ENCODE assay signal across 6 cellular contexts in genomic region chr5:38438757-38439156, GRCh38.
"Had no signal": no experiment of that assay in that cellular context is flagged by ENCODE, and none has a peak within 500 bp of the region (broad histone marks: within the 10 kb centered on the region; RNA-seq: fewer than 3 reads in every experiment).

No MANE protein-coding gene starts in this region.

- H3K27ac ChIP-seq: HL-60 had no signal

- FAIRE-seq: HepG2, HTR-8/SVneo had no signal

- DNase-seq: IMR-90, KBM-7, KG1 had no signal

- ATAC-seq: HepG2 had no signal
